Comparison of ENCODE assay signal across 1 cellular context in the genomic region with DNA sequence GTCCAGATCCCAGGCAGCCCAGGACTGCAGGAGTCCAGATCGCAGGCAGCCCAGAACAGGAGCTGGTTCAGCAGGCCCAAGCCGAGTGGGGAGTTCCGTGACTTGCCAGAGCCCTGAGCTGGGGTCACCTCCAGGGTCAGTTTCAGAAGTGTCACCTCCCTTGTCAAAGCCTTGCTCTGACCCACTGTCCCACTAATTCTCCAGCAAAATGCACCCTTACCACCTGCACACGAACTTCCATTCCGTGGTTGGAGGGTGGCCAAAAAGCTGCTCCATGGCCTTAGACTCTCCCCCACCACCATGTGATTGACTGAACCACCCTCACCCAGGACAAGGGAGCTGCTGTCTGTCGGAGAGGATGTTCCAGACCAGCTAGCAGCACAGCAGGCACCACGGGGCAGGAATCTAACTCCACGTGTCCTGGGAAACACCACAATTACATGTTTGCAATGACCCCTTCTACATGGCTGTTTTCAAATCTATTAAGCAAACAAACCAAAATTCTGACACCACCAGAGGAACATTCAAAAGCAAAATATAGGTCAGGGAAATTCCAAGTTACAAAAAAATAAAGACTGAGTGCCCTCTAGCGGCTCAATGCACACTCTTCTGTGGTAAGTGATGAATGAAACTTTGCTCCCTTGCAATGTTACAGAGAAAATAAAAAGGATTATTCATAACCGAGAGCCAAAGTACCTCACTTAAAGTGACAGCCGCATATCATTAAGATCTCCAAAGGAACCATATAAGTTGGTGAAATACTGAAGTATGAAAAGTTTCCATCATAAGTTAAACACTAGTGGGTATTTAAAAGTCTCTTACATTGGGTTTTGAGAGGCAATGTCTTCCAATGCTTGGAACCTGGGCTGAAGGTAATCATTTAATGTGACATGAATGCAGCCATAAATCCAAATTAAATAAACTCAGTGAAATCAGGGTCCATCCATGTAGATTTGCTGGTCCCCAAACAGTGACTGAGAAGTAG.
TF ChIP-seq lines count a peak whose summit lies in the region.

No MANE protein-coding gene starts in this region.

TF ChIP-seq in HepG2, 621 proteins besides CTCF, POLR2A, EP300 and RAD21 (continued from another document and continues in another):
- TF ChIP-seq, protein P1, sequence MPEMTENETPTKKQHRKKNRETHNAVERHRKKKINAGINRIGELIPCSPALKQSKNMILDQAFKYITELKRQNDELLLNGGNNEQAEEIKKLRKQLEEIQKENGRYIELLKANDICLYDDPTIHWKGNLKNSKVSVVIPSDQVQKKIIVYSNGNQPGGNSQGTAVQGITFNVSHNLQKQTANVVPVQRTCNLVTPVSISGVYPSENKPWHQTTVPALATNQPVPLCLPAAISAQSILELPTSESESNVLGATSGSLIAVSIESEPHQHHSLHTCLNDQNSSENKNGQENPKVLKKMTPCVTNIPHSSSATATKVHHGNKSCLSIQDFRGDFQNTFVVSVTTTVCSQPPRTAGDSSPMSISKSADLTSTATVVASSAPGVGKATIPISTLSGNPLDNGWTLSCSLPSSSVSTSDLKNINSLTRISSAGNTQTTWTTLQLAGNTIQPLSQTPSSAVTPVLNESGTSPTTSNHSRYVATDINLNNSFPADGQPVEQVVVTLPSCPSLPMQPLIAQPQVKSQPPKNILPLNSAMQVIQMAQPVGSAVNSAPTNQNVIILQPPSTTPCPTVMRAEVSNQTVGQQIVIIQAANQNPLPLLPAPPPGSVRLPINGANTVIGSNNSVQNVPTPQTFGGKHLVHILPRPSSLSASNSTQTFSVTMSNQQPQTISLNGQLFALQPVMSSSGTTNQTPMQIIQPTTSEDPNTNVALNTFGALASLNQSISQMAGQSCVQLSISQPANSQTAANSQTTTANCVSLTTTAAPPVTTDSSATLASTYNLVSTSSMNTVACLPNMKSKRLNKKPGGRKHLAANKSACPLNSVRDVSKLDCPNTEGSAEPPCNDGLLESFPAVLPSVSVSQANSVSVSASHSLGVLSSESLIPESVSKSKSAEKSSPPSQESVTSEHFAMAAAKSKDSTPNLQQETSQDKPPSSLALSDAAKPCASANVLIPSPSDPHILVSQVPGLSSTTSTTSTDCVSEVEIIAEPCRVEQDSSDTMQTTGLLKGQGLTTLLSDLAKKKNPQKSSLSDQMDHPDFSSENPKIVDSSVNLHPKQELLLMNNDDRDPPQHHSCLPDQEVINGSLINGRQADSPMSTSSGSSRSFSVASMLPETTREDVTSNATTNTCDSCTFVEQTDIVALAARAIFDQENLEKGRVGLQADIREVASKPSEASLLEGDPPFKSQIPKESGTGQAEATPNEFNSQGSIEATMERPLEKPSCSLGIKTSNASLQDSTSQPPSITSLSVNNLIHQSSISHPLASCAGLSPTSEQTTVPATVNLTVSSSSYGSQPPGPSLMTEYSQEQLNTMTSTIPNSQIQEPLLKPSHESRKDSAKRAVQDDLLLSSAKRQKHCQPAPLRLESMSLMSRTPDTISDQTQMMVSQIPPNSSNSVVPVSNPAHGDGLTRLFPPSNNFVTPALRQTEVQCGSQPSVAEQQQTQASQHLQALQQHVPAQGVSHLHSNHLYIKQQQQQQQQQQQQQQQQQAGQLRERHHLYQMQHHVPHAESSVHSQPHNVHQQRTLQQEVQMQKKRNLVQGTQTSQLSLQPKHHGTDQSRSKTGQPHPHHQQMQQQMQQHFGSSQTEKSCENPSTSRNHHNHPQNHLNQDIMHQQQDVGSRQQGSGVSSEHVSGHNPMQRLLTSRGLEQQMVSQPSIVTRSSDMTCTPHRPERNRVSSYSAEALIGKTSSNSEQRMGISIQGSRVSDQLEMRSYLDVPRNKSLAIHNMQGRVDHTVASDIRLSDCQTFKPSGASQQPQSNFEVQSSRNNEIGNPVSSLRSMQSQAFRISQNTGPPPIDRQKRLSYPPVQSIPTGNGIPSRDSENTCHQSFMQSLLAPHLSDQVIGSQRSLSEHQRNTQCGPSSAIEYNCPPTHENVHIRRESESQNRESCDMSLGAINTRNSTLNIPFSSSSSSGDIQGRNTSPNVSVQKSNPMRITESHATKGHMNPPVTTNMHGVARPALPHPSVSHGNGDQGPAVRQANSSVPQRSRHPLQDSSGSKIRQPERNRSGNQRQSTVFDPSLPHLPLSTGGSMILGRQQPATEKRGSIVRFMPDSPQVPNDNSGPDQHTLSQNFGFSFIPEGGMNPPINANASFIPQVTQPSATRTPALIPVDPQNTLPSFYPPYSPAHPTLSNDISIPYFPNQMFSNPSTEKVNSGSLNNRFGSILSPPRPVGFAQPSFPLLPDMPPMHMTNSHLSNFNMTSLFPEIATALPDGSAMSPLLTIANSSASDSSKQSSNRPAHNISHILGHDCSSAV (CRISPR knock-in tag; IDR thresholded peaks at IDR 0.05; ENCODE audit: borderline replicate concordance) = no peak
- TF ChIP-seq ZFX (CRISPR knock-in tag; IDR thresholded peaks at IDR 0.05; ENCODE audit: low read depth) (no peak), ATAD3A (CRISPR knock-in tag; IDR thresholded peaks at IDR 0.05) (no peak), BRD4 (CRISPR knock-in tag; IDR thresholded peaks at IDR 0.05) (no peak), MEIS2 (CRISPR knock-in tag; IDR thresholded peaks at IDR 0.05) (no peak), SMC3 (IDR thresholded peaks at IDR 0.05; ENCODE audit: low read length) (peak; percentile 51), ZNF225 (CRISPR knock-in tag; IDR thresholded peaks at IDR 0.05) (no peak), HNRNPLL (IDR thresholded peaks at IDR 0.05; ENCODE audit: low read depth, low read length, poor library complexity, severe bottlenecking) (no peak), GATAD2A (CRISPR knock-in tag; IDR thresholded peaks at IDR 0.05) (0 out of 2 replicates have a peak, but pooled peaks have one; percentile 19), ZNF672 (CRISPR knock-in tag; IDR thresholded peaks at IDR 0.05) (no peak), HNF4A (CRISPR knock-in tag; IDR thresholded peaks at IDR 0.05) (0 out of 2 replicates have a peak, but pooled peaks have one; percentile 5), ZBTB1 (CRISPR knock-in tag; IDR thresholded peaks at IDR 0.05; ENCODE audit: borderline replicate concordance) (no peak), GFI1 (CRISPR knock-in tag; IDR thresholded peaks at IDR 0.05; ENCODE audit: borderline replicate concordance) (no peak), BRCA1 (CRISPR knock-in tag; IDR thresholded peaks at IDR 0.05) (no peak), STAG1 (CRISPR knock-in tag; IDR thresholded peaks at IDR 0.05) (peak; percentile 51), FOXA1 (IDR thresholded peaks at IDR 0.05) (no peak), FOXA1 (CRISPR knock-in tag; IDR thresholded peaks at IDR 0.05) (no peak), ZSCAN12 (CRISPR knock-in tag; IDR thresholded peaks at IDR 0.05) (no peak), HDAC2 (CRISPR knock-in tag; IDR thresholded peaks at IDR 0.05) (no peak), SP4 (CRISPR knock-in tag; IDR thresholded peaks at IDR 0.05) (no peak)
- TF ChIP-seq, protein P2, sequence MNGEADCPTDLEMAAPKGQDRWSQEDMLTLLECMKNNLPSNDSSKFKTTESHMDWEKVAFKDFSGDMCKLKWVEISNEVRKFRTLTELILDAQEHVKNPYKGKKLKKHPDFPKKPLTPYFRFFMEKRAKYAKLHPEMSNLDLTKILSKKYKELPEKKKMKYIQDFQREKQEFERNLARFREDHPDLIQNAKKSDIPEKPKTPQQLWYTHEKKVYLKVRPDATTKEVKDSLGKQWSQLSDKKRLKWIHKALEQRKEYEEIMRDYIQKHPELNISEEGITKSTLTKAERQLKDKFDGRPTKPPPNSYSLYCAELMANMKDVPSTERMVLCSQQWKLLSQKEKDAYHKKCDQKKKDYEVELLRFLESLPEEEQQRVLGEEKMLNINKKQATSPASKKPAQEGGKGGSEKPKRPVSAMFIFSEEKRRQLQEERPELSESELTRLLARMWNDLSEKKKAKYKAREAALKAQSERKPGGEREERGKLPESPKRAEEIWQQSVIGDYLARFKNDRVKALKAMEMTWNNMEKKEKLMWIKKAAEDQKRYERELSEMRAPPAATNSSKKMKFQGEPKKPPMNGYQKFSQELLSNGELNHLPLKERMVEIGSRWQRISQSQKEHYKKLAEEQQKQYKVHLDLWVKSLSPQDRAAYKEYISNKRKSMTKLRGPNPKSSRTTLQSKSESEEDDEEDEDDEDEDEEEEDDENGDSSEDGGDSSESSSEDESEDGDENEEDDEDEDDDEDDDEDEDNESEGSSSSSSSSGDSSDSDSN (CRISPR knock-in tag; IDR thresholded peaks at IDR 0.05) = no peak
- TF ChIP-seq, protein P3, sequence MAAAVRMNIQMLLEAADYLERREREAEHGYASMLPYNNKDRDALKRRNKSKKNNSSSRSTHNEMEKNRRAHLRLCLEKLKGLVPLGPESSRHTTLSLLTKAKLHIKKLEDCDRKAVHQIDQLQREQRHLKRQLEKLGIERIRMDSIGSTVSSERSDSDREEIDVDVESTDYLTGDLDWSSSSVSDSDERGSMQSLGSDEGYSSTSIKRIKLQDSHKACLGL (CRISPR knock-in tag; IDR thresholded peaks at IDR 0.05) = no peak
- TF ChIP-seq, protein P4, sequence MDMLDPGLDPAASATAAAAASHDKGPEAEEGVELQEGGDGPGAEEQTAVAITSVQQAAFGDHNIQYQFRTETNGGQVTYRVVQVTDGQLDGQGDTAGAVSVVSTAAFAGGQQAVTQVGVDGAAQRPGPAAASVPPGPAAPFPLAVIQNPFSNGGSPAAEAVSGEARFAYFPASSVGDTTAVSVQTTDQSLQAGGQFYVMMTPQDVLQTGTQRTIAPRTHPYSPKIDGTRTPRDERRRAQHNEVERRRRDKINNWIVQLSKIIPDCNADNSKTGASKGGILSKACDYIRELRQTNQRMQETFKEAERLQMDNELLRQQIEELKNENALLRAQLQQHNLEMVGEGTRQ (IDR thresholded peaks at IDR 0.05; ENCODE audit: low read depth, low read length) = no peak
- TF ChIP-seq, protein P4 (CRISPR knock-in tag; IDR thresholded peaks at IDR 0.05; ENCODE audit: borderline replicate concordance) = no peak
- TF ChIP-seq, protein P5, sequence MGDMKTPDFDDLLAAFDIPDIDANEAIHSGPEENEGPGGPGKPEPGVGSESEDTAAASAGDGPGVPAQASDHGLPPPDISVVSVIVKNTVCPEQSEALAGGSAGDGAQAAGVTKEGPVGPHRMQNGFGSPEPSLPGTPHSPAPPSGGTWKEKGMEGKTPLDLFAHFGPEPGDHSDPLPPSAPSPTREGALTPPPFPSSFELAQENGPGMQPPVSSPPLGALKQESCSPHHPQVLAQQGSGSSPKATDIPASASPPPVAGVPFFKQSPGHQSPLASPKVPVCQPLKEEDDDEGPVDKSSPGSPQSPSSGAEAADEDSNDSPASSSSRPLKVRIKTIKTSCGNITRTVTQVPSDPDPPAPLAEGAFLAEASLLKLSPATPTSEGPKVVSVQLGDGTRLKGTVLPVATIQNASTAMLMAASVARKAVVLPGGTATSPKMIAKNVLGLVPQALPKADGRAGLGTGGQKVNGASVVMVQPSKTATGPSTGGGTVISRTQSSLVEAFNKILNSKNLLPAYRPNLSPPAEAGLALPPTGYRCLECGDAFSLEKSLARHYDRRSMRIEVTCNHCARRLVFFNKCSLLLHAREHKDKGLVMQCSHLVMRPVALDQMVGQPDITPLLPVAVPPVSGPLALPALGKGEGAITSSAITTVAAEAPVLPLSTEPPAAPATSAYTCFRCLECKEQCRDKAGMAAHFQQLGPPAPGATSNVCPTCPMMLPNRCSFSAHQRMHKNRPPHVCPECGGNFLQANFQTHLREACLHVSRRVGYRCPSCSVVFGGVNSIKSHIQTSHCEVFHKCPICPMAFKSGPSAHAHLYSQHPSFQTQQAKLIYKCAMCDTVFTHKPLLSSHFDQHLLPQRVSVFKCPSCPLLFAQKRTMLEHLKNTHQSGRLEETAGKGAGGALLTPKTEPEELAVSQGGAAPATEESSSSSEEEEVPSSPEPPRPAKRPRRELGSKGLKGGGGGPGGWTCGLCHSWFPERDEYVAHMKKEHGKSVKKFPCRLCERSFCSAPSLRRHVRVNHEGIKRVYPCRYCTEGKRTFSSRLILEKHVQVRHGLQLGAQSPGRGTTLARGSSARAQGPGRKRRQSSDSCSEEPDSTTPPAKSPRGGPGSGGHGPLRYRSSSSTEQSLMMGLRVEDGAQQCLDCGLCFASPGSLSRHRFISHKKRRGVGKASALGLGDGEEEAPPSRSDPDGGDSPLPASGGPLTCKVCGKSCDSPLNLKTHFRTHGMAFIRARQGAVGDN (CRISPR knock-in tag; IDR thresholded peaks at IDR 0.05) = 0 out of 2 replicates have a peak, but pooled peaks have one; percentile 13
- TF ChIP-seq, protein P6, sequence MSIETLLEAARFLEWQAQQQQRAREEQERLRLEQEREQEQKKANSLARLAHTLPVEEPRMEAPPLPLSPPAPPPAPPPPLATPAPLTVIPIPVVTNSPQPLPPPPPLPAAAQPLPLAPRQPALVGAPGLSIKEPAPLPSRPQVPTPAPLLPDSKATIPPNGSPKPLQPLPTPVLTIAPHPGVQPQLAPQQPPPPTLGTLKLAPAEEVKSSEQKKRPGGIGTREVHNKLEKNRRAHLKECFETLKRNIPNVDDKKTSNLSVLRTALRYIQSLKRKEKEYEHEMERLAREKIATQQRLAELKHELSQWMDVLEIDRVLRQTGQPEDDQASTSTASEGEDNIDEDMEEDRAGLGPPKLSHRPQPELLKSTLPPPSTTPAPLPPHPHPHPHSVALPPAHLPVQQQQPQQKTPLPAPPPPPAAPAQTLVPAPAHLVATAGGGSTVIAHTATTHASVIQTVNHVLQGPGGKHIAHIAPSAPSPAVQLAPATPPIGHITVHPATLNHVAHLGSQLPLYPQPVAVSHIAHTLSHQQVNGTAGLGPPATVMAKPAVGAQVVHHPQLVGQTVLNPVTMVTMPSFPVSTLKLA (IDR thresholded peaks at IDR 0.05) = 0 out of 2 replicates have a peak, but pooled peaks have one; percentile 15
- TF ChIP-seq, protein P7, sequence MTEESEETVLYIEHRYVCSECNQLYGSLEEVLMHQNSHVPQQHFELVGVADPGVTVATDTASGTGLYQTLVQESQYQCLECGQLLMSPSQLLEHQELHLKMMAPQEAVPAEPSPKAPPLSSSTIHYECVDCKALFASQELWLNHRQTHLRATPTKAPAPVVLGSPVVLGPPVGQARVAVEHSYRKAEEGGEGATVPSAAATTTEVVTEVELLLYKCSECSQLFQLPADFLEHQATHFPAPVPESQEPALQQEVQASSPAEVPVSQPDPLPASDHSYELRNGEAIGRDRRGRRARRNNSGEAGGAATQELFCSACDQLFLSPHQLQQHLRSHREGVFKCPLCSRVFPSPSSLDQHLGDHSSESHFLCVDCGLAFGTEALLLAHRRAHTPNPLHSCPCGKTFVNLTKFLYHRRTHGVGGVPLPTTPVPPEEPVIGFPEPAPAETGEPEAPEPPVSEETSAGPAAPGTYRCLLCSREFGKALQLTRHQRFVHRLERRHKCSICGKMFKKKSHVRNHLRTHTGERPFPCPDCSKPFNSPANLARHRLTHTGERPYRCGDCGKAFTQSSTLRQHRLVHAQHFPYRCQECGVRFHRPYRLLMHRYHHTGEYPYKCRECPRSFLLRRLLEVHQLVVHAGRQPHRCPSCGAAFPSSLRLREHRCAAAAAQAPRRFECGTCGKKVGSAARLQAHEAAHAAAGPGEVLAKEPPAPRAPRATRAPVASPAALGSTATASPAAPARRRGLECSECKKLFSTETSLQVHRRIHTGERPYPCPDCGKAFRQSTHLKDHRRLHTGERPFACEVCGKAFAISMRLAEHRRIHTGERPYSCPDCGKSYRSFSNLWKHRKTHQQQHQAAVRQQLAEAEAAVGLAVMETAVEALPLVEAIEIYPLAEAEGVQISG (CRISPR knock-in tag; IDR thresholded peaks at IDR 0.05) = no peak
